2 cellular contexts compared by ENCODE assay signal in the genomic region with DNA sequence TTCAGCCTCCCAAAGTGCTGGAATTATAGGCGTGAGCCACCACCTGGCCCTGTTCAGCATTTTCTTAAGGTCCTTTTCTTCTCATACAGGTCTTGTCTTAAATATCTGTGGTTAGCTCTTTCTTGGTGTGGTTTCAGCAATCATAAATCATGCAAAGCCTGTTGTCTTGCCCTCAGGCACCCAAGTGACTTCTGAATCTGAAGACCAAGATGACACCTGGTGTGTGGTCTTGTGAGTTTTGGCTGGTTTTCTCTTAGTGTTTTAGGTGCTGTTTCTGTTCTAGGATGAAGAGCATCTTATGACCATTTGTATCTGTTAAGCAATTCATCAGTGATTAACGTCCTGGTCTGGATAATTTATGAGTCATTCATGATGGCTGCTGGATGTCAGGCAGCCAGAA.
A peak's percentile ranks its signal among the peaks of the same experiment; 100 is the strongest.
TF ChIP-seq lines count a peak whose summit lies in the region.

No MANE protein-coding gene starts in this region.

TF ChIP-seq in SK-N-SH, 30 proteins besides CTCF, POLR2A, EP300 and RAD21 (continued from another document):
- TF ChIP-seq, protein P1, sequence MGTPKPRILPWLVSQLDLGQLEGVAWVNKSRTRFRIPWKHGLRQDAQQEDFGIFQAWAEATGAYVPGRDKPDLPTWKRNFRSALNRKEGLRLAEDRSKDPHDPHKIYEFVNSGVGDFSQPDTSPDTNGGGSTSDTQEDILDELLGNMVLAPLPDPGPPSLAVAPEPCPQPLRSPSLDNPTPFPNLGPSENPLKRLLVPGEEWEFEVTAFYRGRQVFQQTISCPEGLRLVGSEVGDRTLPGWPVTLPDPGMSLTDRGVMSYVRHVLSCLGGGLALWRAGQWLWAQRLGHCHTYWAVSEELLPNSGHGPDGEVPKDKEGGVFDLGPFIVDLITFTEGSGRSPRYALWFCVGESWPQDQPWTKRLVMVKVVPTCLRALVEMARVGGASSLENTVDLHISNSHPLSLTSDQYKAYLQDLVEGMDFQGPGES (IDR thresholded peaks at IDR 0.05; ENCODE audit: low read depth, low read length), result no peak
- no peak for TF ChIP-seq RCOR1 (IDR thresholded peaks at IDR 0.05; ENCODE audit: low read length)
- peak; percentile 18; the same call in 1 of the 2 replicates for TF ChIP-seq FOSL2 (IDR thresholded peaks at IDR 0.05; ENCODE audit: borderline replicate concordance, low read depth)
- no peak for TF ChIP-seq ELF1 (IDR thresholded peaks at IDR 0.05)
- TF ChIP-seq EZH2phosphoT487 (IDR thresholded peaks at IDR 0.05; ENCODE audit: borderline replicate concordance, low read depth), result no peak
- TF ChIP-seq, protein P2, sequence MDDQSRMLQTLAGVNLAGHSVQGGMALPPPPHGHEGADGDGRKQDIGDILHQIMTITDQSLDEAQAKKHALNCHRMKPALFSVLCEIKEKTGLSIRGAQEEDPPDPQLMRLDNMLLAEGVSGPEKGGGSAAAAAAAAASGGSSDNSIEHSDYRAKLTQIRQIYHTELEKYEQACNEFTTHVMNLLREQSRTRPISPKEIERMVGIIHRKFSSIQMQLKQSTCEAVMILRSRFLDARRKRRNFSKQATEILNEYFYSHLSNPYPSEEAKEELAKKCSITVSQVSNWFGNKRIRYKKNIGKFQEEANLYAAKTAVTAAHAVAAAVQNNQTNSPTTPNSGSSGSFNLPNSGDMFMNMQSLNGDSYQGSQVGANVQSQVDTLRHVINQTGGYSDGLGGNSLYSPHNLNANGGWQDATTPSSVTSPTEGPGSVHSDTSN (IDR thresholded peaks at IDR 0.05), result peak; percentile 52; the same call in 1 of the 2 replicates
- TF ChIP-seq TCF12 (IDR thresholded peaks at IDR 0.05), result peak; percentile 16; the same call in 1 of the 2 replicates
TF ChIP-seq in SK-N-SH: peak in this region for 3.

TF ChIP-seq in SK-N-SH treated with all-trans-retinoic acid at 6 μM for 48 hours, 23 proteins besides CTCF, POLR2A, EP300 and RAD21 (continued from another document):
- TF ChIP-seq, protein P3, sequence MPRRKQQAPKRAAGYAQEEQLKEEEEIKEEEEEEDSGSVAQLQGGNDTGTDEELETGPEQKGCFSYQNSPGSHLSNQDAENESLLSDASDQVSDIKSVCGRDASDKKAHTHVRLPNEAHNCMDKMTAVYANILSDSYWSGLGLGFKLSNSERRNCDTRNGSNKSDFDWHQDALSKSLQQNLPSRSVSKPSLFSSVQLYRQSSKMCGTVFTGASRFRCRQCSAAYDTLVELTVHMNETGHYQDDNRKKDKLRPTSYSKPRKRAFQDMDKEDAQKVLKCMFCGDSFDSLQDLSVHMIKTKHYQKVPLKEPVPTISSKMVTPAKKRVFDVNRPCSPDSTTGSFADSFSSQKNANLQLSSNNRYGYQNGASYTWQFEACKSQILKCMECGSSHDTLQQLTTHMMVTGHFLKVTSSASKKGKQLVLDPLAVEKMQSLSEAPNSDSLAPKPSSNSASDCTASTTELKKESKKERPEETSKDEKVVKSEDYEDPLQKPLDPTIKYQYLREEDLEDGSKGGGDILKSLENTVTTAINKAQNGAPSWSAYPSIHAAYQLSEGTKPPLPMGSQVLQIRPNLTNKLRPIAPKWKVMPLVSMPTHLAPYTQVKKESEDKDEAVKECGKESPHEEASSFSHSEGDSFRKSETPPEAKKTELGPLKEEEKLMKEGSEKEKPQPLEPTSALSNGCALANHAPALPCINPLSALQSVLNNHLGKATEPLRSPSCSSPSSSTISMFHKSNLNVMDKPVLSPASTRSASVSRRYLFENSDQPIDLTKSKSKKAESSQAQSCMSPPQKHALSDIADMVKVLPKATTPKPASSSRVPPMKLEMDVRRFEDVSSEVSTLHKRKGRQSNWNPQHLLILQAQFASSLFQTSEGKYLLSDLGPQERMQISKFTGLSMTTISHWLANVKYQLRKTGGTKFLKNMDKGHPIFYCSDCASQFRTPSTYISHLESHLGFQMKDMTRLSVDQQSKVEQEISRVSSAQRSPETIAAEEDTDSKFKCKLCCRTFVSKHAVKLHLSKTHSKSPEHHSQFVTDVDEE (CRISPR knock-in tag; IDR thresholded peaks at IDR 0.05), result no peak
- TF ChIP-seq RARB (CRISPR knock-in tag; IDR thresholded peaks at IDR 0.05), result no peak
- no peak for TF ChIP-seq OSR1 (CRISPR knock-in tag; IDR thresholded peaks at IDR 0.05)
- TF ChIP-seq BACH2 (CRISPR knock-in tag; IDR thresholded peaks at IDR 0.05; ENCODE audit: borderline replicate concordance), result no peak
- TF ChIP-seq, protein P4, sequence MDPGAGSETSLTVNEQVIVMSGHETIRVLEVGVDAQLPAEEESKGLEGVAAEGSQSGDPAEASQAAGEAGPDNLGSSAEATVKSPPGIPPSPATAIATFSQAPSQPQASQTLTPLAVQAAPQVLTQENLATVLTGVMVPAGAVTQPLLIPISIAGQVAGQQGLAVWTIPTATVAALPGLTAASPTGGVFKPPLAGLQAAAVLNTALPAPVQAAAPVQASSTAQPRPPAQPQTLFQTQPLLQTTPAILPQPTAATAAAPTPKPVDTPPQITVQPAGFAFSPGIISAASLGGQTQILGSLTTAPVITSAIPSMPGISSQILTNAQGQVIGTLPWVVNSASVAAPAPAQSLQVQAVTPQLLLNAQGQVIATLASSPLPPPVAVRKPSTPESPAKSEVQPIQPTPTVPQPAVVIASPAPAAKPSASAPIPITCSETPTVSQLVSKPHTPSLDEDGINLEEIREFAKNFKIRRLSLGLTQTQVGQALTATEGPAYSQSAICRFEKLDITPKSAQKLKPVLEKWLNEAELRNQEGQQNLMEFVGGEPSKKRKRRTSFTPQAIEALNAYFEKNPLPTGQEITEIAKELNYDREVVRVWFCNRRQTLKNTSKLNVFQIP (CRISPR knock-in tag; IDR thresholded peaks at IDR 0.05; ENCODE audit: borderline replicate concordance, low read depth), result no peak
